28 cellular contexts compared by ENCODE assay signal in genomic region chr14:106613256-106613655, GRCh38.
"Had no signal": no experiment of that assay in that cellular context is flagged by ENCODE, and none has a peak within 500 bp of the region (broad histone marks: within the 10 kb centered on the region; RNA-seq: fewer than 3 reads in every experiment).

No MANE protein-coding gene starts in this region.

- H3K36me3 ChIP-seq: gastroesophageal sphincter, heart left ventricle, ovary, sigmoid colon, tibial nerve, upper lobe of left lung had no signal

- H3K4me3 ChIP-seq: gastroesophageal sphincter, heart left ventricle, hepatocyte, lung, ovary, psoas muscle, sigmoid colon, testis, tibial nerve, upper lobe of left lung had no signal

- H2AFZ ChIP-seq: hepatocyte had no signal

- H3K27me3 ChIP-seq: foreskin keratinocyte, hepatocyte, ovary, testis, tibial nerve, upper lobe of left lung had no signal

- H3K27ac Mint-ChIP-seq: dendritic cell treated with granulocyte-macrophage colony-stimulating factor and Interleukin-4, amounts not matched to agents 40 ng/mL and 50 ng/mL, for 4 days; endodermal cell; memory B cell; natural killer cell; stimulated activated memory B cell treated with anti-CD40 and anti-IgM and Interleukin-4, amounts not matched to agents 10 μg/mL and 1 μg/mL and 100 μg/mL, for 72 hours had no signal

- ATAC-seq: esophagus mucosa; foreskin keratinocyte; gastroesophageal sphincter; heart left ventricle; left lobe of liver; natural killer cell; psoas muscle; right cardiac atrium; stimulated activated memory B cell treated with anti-CD40 and anti-IgM and Interleukin-4, amounts not matched to agents 10 μg/mL and 1 μg/mL and 100 μg/mL, for 72 hours; stimulated activated naive CD8-positive, alpha-beta T cell treated with anti-CD3 and anti-CD28 coated beads, Interleukin-15, Interleukin-2, amounts not matched to agents 100 U/mL and 50 U/mL, for 24 hours had no signal

- H3K9me3 ChIP-seq: gastroesophageal sphincter, heart left ventricle, ovary, psoas muscle, sigmoid colon, testis, tibial nerve, upper lobe of left lung had no signal

- H3K27ac ChIP-seq: epithelial cell of prostate, foreskin keratinocyte, gastroesophageal sphincter, heart left ventricle, hepatocyte, ovary, psoas muscle, sigmoid colon, testis, tibial nerve, upper lobe of left lung had no signal

- H3K4me3 Mint-ChIP-seq: dendritic cell treated with granulocyte-macrophage colony-stimulating factor and Interleukin-4, amounts not matched to agents 40 ng/mL and 50 ng/mL, for 4 days; endodermal cell; memory B cell; natural killer cell; stimulated activated memory B cell treated with anti-CD40 and anti-IgM and Interleukin-4, amounts not matched to agents 10 μg/mL and 1 μg/mL and 100 μg/mL, for 72 hours had no signal

- DNase-seq: effector CD8-positive, alpha-beta T cell; endodermal cell; foreskin keratinocyte; heart left ventricle; kidney; natural killer cell; occipital lobe; ovary; posterior cingulate gyrus; psoas muscle; right cardiac atrium; sigmoid colon; stimulated activated CD4-positive, alpha-beta T cell treated with anti-CD3 and anti-CD28 coated beads, Interleukin-2, amount 100 ng/mL, for 24 hours; stimulated activated CD4-positive, alpha-beta T cell treated with anti-CD3 and anti-CD28 coated beads, Interleukin-4, amount 100 ng/mL, for 24 hours; stimulated activated naive CD8-positive, alpha-beta T cell treated with anti-CD3 and anti-CD28 coated beads, Interleukin-15, Interleukin-2, amounts not matched to agents 100 U/mL and 50 U/mL, for 24 hours; substantia nigra; testis; upper lobe of left lung had no signal

- H3K4me2 ChIP-seq: hepatocyte had no signal

- H3K4me1 ChIP-seq: foreskin keratinocyte, gastroesophageal sphincter, heart left ventricle, psoas muscle, sigmoid colon, testis, tibial nerve, upper lobe of left lung had no signal

- H3K9me3 Mint-ChIP-seq: dendritic cell treated with granulocyte-macrophage colony-stimulating factor and Interleukin-4, amounts not matched to agents 40 ng/mL and 50 ng/mL, for 4 days; memory B cell; natural killer cell; stimulated activated memory B cell treated with anti-CD40 and anti-IgM and Interleukin-4, amounts not matched to agents 10 μg/mL and 1 μg/mL and 100 μg/mL, for 72 hours had no signal

- H3K4me1 Mint-ChIP-seq: endodermal cell; memory B cell; natural killer cell; stimulated activated memory B cell treated with anti-CD40 and anti-IgM and Interleukin-4, amounts not matched to agents 10 μg/mL and 1 μg/mL and 100 μg/mL, for 72 hours had no signal

- H3K36me3 Mint-ChIP-seq: memory B cell; natural killer cell; stimulated activated memory B cell treated with anti-CD40 and anti-IgM and Interleukin-4, amounts not matched to agents 10 μg/mL and 1 μg/mL and 100 μg/mL, for 72 hours had no signal

- H3K79me2 ChIP-seq: hepatocyte had no signal
